ENCODE assay signal across 10 cellular contexts in genomic region chr7:55111007-55111406, GRCh38.
A peak's percentile ranks its signal among the peaks of the same experiment; 100 is the strongest.
DNase-seq lines count a peak whose midpoint lies in the region; ATAC-seq and TF ChIP-seq lines count a peak whose summit lies in the region.
"Had no signal": no experiment of that assay in that cellular context is flagged by ENCODE, and none has a peak within 500 bp of the region (broad histone marks: within the 10 kb centered on the region; RNA-seq: fewer than 3 reads in every experiment).

No MANE protein-coding gene starts in this region.

- peaks cover 5% of the 10 kb centered on the region for H3K27me3 Mint-ChIP-seq in nephron (ENCODE audit: low read depth)
- H3K27me3 Mint-ChIP-seq in effector memory CD8-positive, alpha-beta T cell = peaks cover 35 to 47% of the 10 kb centered on the region in 2 donors

- no peaks in the 10 kb centered on the region for H3K9me3 ChIP-seq in breast epithelium

- no peak for TF ChIP-seq POLR2A in breast epithelium (IDR thresholded peaks at IDR 0.05)

- H3K4me1 ChIP-seq in breast epithelium = peaks cover 4 to 20% of the 10 kb centered on the region in 2 donors

- H3K27ac ChIP-seq in breast epithelium = peak overlapping the region; percentile 64 to 80

- H3K27ac Mint-ChIP-seq in nephron = peak overlapping the region; percentile 65 to 87 (median 81)
- H3K27ac Mint-ChIP-seq in effector memory CD8-positive, alpha-beta T cell = no peak overlapping the region
- H3K27ac Mint-ChIP-seq: activated CD4-positive, alpha-beta T cell treated with anti-CD3 and anti-CD28 coated beads, Interleukin-2, amount 10 ng/mL, durations not matched to agents 7 days and 5 days had no signal

- intact Hi-C loops in breast epithelium (cut with DNase I; ENCODE audit: low total_unique reads) = no loop called here

- ATAC-seq in HG03565 (IDR thresholded peaks at IDR 0.05; ENCODE audit: unreplicated experiment) = peak; percentile 50
- ATAC-seq in GM21360 (IDR thresholded peaks at IDR 0.05; ENCODE audit: unreplicated experiment) = no peak
- no peak for ATAC-seq in HG02973 (IDR thresholded peaks at IDR 0.05; ENCODE audit: unreplicated experiment)
- no peak for ATAC-seq in effector memory CD8-positive, alpha-beta T cell (replicated peaks)

- H3K4me3 ChIP-seq in breast epithelium = peak overlapping the region in 1 of 3 donors; percentile 39

- peak; percentile 66 for DNase-seq in AG20443 (ENCODE audit: low spot score)
- DNase-seq in breast epithelium (ENCODE audit: low spot score in 2 of 2) = peak in 1 of 2 donors; percentile 56
- no peak for DNase-seq in mucosa of gallbladder (ENCODE audit: low spot score)
- no peak for DNase-seq in effector memory CD8-positive, alpha-beta T cell
- DNase-seq: activated CD4-positive, alpha-beta T cell treated with anti-CD3 and anti-CD28 coated beads, Interleukin-2, amount 10 ng/mL, durations not matched to agents 7 days and 5 days; stimulated activated CD4-positive, alpha-beta T cell treated with anti-CD3 and anti-CD28 coated beads, Interleukin-4, amount 100 ng/mL, for 24 hours had no signal

- no peaks in the 10 kb centered on the region for H3K27me3 ChIP-seq in breast epithelium

- peaks cover 45% of the 10 kb centered on the region for H3K4me1 Mint-ChIP-seq in nephron
- H3K4me1 Mint-ChIP-seq in effector memory CD8-positive, alpha-beta T cell (ENCODE audit: low read depth in 2 of 2) = peaks cover 5 to 14% of the 10 kb centered on the region in 2 donors
- H3K4me1 Mint-ChIP-seq: activated CD4-positive, alpha-beta T cell treated with anti-CD3 and anti-CD28 coated beads, Interleukin-2, amount 10 ng/mL, durations not matched to agents 7 days and 5 days had no signal

- H3K9me3 Mint-ChIP-seq in nephron = no peaks in the 10 kb centered on the region
- no peaks in the 10 kb centered on the region for H3K9me3 Mint-ChIP-seq in effector memory CD8-positive, alpha-beta T cell
- H3K9me3 Mint-ChIP-seq: activated CD4-positive, alpha-beta T cell treated with anti-CD3 and anti-CD28 coated beads, Interleukin-2, amount 10 ng/mL, durations not matched to agents 7 days and 5 days had no signal

- H3K4me3 Mint-ChIP-seq in nephron = peak overlapping the region in 2 of 3 experiments; percentile 35 to 64
- no peak overlapping the region for H3K4me3 Mint-ChIP-seq in effector memory CD8-positive, alpha-beta T cell
- H3K4me3 Mint-ChIP-seq: activated CD4-positive, alpha-beta T cell treated with anti-CD3 and anti-CD28 coated beads, Interleukin-2, amount 10 ng/mL, durations not matched to agents 7 days and 5 days had no signal

- TF ChIP-seq CTCF in breast epithelium (IDR thresholded peaks at IDR 0.05) (no peak), nephron (IDR thresholded peaks at IDR 0.05; ENCODE audit: unreplicated experiment in 3 of 3) (no peak)

- H3K36me3 ChIP-seq in breast epithelium = no peaks in the 10 kb centered on the region

- no peaks in the 10 kb centered on the region for H3K36me3 Mint-ChIP-seq in nephron (ENCODE audit: low read depth)
- H3K36me3 Mint-ChIP-seq in effector memory CD8-positive, alpha-beta T cell (ENCODE audit: insufficient read depth) = no peaks in the 10 kb centered on the region

Comparison
In these comparisons a context has a peak if more than half of its experiments do, and no peak if none do; other contexts are left out.
1. H3K27ac Mint-ChIP-seq: peak in nephron (3 of 3); none in effector memory CD8-positive, alpha-beta T cell (0 of 2).
2. H3K4me3 Mint-ChIP-seq: peak in nephron (2 of 3); none in effector memory CD8-positive, alpha-beta T cell (0 of 2).